In the genomic region with DNA sequence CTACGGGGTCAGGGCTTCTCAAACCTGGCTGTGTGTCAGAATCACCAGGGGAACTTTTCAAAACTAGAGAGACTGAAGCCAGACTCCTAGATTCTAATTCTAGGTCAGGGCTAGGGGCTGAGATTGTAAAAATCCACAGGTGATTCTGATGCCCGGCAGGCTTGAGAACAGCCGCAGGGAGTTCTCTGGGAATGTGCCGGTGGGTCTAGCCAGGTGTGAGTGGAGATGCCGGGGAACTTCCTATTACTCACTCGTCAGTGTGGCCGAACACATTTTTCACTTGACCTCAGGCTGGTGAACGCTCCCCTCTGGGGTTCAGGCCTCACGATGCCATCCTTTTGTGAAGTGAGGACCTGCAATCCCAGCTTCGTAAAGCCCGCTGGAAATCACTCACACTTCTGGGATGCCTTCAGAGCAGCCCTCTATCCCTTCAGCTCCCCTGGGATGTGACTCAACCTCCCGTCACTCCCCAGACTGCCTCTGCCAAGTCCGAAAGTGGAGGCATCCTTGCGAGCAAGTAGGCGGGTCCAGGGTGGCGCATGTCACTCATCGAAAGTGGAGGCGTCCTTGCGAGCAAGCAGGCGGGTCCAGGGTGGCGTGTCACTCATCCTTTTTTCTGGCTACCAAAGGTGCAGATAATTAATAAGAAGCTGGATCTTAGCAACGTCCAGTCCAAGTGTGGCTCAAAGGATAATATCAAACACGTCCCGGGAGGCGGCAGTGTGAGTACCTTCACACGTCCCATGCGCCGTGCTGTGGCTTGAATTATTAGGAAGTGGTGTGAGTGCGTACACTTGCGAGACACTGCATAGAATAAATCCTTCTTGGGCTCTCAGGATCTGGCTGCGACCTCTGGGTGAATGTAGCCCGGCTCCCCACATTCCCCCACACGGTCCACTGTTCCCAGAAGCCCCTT, we compare ENCODE assay signal across 18 cellular contexts. TPM values are rescaled to one million over a fixed set of nuclear protein-coding genes. Genes with fewer than 3 reads are reported as not detected.
DNase-seq lines count a peak whose midpoint lies in the region; ATAC-seq, FAIRE-seq and TF ChIP-seq lines count a peak whose summit lies in the region.
"Had no signal": no experiment of that assay in that cellular context is flagged by ENCODE, and none has a peak within 500 bp of the region (broad histone marks: within the 10 kb centered on the region; RNA-seq: fewer than 3 reads in every experiment).

No MANE protein-coding gene starts in this region.

- no peaks in the 10 kb centered on the region for H3K36me3 Mint-ChIP-seq in stimulated activated memory B cell treated with anti-CD40 and anti-IgM and Interleukin-4, amounts not matched to agents 10 μg/mL and 1 μg/mL and 100 μg/mL, for 72 hours

- no TSS peak for BruUV-seq in PC-9 (replicated peaks; lab: Mats Ljungman, UMichigan)
- BruUV-seq in PC-3 (replicated peaks; lab: Mats Ljungman, UMichigan) = no TSS peak

- CTCF ChIA-PET in PC-9 (lab: Charles Lee) = no interaction called here
- CTCF ChIA-PET in PC-3 (lab: Charles Lee) = interaction anchor here (0.6 to 0.8 kb wide), 2 partner anchors 35 to 183 kb away, joined by 3 read pairs; partner anchors contain the start of gene KANSL1

- no peak overlapping the region for H3K4me3 Mint-ChIP-seq in stimulated activated memory B cell treated with anti-CD40 and anti-IgM and Interleukin-4, amounts not matched to agents 10 μg/mL and 1 μg/mL and 100 μg/mL, for 72 hours
- H3K4me3 Mint-ChIP-seq: activated CD4-positive, alpha-beta memory T cell treated with anti-CD3 and anti-CD28 coated beads, Interleukin-2, amount 10 ng/mL, durations not matched to agents 7 days and 5 days; activated T-cell treated with anti-CD3 and anti-CD28 coated beads, Interleukin-2, amount 50 U/mL, for 72 hours had no signal

- H3K9ac ChIP-seq in OCI-LY1 (ENCODE audit: low read length) (no peak overlapping the region), PC-3 (ENCODE audit: low read length) (no peak overlapping the region)

- H3K9me2 ChIP-seq in OCI-LY1 (ENCODE audit: low read depth, low read length) = no peaks in the 10 kb centered on the region
- no peaks in the 10 kb centered on the region for H3K9me2 ChIP-seq in PC-9 (ENCODE audit: insufficient read depth)
- H3K9me2 ChIP-seq in PC-3 (replicated peaks; ENCODE audit: low read length) = no peaks in the 10 kb centered on the region

- H3K36me3 ChIP-seq in OCI-LY1 (ENCODE audit: insufficient read depth, low read length) (no peaks in the 10 kb centered on the region), PC-9 (ENCODE audit: low read depth) (no peaks in the 10 kb centered on the region), PC-3 (ENCODE audit: low read depth, low read length) (no peaks in the 10 kb centered on the region)
- H3K36me3 ChIP-seq: left ventricle myocardium inferior, WERI-Rb-1 had no signal

- no peak for FAIRE-seq in H54 (lab: Jason Lieb, UNC)

- DNase-seq in H54 (ENCODE audit: insufficient read length, low spot score) = peak; percentile 76
- peak; percentile 42 for DNase-seq in dermis blood vessel endothelial cell
- DNase-seq in PC-9 = no peak
- no peak for DNase-seq in PC-3
- no peak for DNase-seq in NCI-H748 treated with DMSO at 0.1 percent for 48 hours (lab: John Stamatoyannopoulos, UW)
- DNase-seq: activated CD4-positive, alpha-beta memory T cell treated with anti-CD3 and anti-CD28 coated beads, Interleukin-2, amount 10 ng/mL, durations not matched to agents 7 days and 5 days; activated T-cell treated with anti-CD3 and anti-CD28 coated beads, Interleukin-2, amount 50 U/mL, for 72 hours; effector memory CD4-positive, alpha-beta T cell; foreskin melanocyte; left ventricle myocardium inferior; NCI-H2081 treated with DMSO at 0.1 percent for 48 hours; NCI-H524; occipital lobe; stimulated activated CD4-positive, alpha-beta T cell treated with anti-CD3 and anti-CD28 coated beads, Interleukin-2, amount 100 ng/mL, for 48 hours; SW 1271 had no signal

- TF ChIP-seq CTCF in OCI-LY1 (IDR thresholded peaks at IDR 0.05; ENCODE audit: low read length) = no peak
- no peak for TF ChIP-seq CTCF in PC-9 (conservative IDR thresholded peaks at IDR 0.05)
- TF ChIP-seq CTCF in PC-3 (conservative IDR thresholded peaks at IDR 0.05; ENCODE audit: low read depth, low read length) = no peak

- intact Hi-C loops in PC-9 (cut with micrococcal nuclease; ENCODE audit: unreplicated experiment) (no loop called here), PC-3 (cut with micrococcal nuclease) (no loop called here)

- H3K79me2 ChIP-seq in OCI-LY1 (ENCODE audit: insufficient read depth, low read length) (no peaks in the 10 kb centered on the region), PC-9 (ENCODE audit: low read depth) (no peaks in the 10 kb centered on the region), PC-3 (ENCODE audit: low read length) (no peaks in the 10 kb centered on the region)

- peak overlapping the region; percentile 57 for H3K4me2 ChIP-seq in OCI-LY1 (ENCODE audit: low read length)
- H3K4me2 ChIP-seq in PC-9 = no peak overlapping the region
- no peak overlapping the region for H3K4me2 ChIP-seq in PC-3 (ENCODE audit: low read length)

- H3K27me3 ChIP-seq in OCI-LY1 (ENCODE audit: insufficient read depth, low read length) (peaks cover 7% of the 10 kb centered on the region; the same call in 1 of the 2 replicates), PC-9 (ENCODE audit: insufficient read depth, low read depth) (no peaks in the 10 kb centered on the region), PC-3 (ENCODE audit: low read length) (no peaks in the 10 kb centered on the region)

- no peak for TF ChIP-seq POLR2A in H54 (IDR thresholded peaks at IDR 0.05; ENCODE audit: low read depth, low read length)

- H3K4me3 ChIP-seq in OCI-LY1 (ENCODE audit: low read depth, low read length, poor library complexity, severe bottlenecking) = peak overlapping the region; percentile 41
- H3K4me3 ChIP-seq in PC-9 = no peak overlapping the region
- no peak overlapping the region for H3K4me3 ChIP-seq in PC-3 (ENCODE audit: low read length)
- H3K4me3 ChIP-seq: left ventricle myocardium inferior had no signal

- no peaks in the 10 kb centered on the region for H3K27me3 Mint-ChIP-seq in stimulated activated memory B cell treated with anti-CD40 and anti-IgM and Interleukin-4, amounts not matched to agents 10 μg/mL and 1 μg/mL and 100 μg/mL, for 72 hours

- POLR2A ChIA-PET in PC-9 (lab: Charles Lee; ENCODE audit: unreplicated experiment) (no interaction called here), PC-3 (lab: Charles Lee; ENCODE audit: unreplicated experiment) (no interaction called here)

- peaks cover 4% of the 10 kb centered on the region; the same call in 1 of the 2 replicates for H3K9me3 ChIP-seq in OCI-LY1 (ENCODE audit: low read length)
- no peaks in the 10 kb centered on the region for H3K9me3 ChIP-seq in PC-9 (ENCODE audit: insufficient read depth, low read depth)
- H3K9me3 ChIP-seq in PC-3 (ENCODE audit: low read length) = no peaks in the 10 kb centered on the region
- H3K9me3 ChIP-seq: left ventricle myocardium inferior had no signal

- no peak for ATAC-seq in stimulated activated memory B cell treated with anti-CD40 and anti-IgM and Interleukin-4, amounts not matched to agents 10 μg/mL and 1 μg/mL and 100 μg/mL, for 72 hours
- no peak for ATAC-seq in PC-3
- ATAC-seq: activated T-cell treated with anti-CD3 and anti-CD28 coated beads, Interleukin-2, amount 50 U/mL, for 72 hours had no signal

- H3K9me3 Mint-ChIP-seq in stimulated activated memory B cell treated with anti-CD40 and anti-IgM and Interleukin-4, amounts not matched to agents 10 μg/mL and 1 μg/mL and 100 μg/mL, for 72 hours = no peaks in the 10 kb centered on the region
- H3K9me3 Mint-ChIP-seq: activated CD4-positive, alpha-beta memory T cell treated with anti-CD3 and anti-CD28 coated beads, Interleukin-2, amount 10 ng/mL, durations not matched to agents 7 days and 5 days; activated T-cell treated with anti-CD3 and anti-CD28 coated beads, Interleukin-2, amount 50 U/mL, for 72 hours had no signal

- H4K20me1 ChIP-seq in OCI-LY1 (ENCODE audit: insufficient read depth, low read length) (no peaks in the 10 kb centered on the region), PC-9 (ENCODE audit: insufficient read depth) (no peaks in the 10 kb centered on the region; the same call in 1 of the 2 replicates), PC-3 (ENCODE audit: low read length) (no peaks in the 10 kb centered on the region)

- H3K4me1 ChIP-seq in OCI-LY1 (ENCODE audit: insufficient read depth, low read length, severe bottlenecking) = peaks cover 11% of the 10 kb centered on the region
- H3K4me1 ChIP-seq in PC-9 (replicated peaks; ENCODE audit: insufficient read depth) = no peaks in the 10 kb centered on the region
- H3K4me1 ChIP-seq in PC-3 (ENCODE audit: insufficient read depth, low read length) = no peaks in the 10 kb centered on the region
- H3K4me1 ChIP-seq: left ventricle myocardium inferior had no signal

- H2AFZ ChIP-seq in OCI-LY1 (ENCODE audit: low read length) (no peak overlapping the region), PC-9 (no peak overlapping the region), PC-3 (ENCODE audit: low read length) (no peak overlapping the region)

- H3K27ac ChIP-seq in OCI-LY1 (ENCODE audit: low read depth, low read length, poor library complexity, severe bottlenecking) = no peak overlapping the region
- H3K27ac ChIP-seq in PC-9 = no peak overlapping the region
- H3K27ac ChIP-seq in PC-3 (ENCODE audit: low read length) = no peak overlapping the region
- H3K27ac ChIP-seq: left ventricle myocardium inferior, WERI-Rb-1 had no signal

- H3F3A ChIP-seq in OCI-LY1 (ENCODE audit: insufficient read depth, low read length) (no peaks in the 10 kb centered on the region), PC-9 (ENCODE audit: insufficient read depth, low read depth) (no peaks in the 10 kb centered on the region), PC-3 (ENCODE audit: low read length, unreplicated experiment) (no peaks in the 10 kb centered on the region)

- no peaks in the 10 kb centered on the region for H3K4me1 Mint-ChIP-seq in stimulated activated memory B cell treated with anti-CD40 and anti-IgM and Interleukin-4, amounts not matched to agents 10 μg/mL and 1 μg/mL and 100 μg/mL, for 72 hours
- H3K4me1 Mint-ChIP-seq: activated CD4-positive, alpha-beta memory T cell treated with anti-CD3 and anti-CD28 coated beads, Interleukin-2, amount 10 ng/mL, durations not matched to agents 7 days and 5 days had no signal

- H3K27ac Mint-ChIP-seq in stimulated activated memory B cell treated with anti-CD40 and anti-IgM and Interleukin-4, amounts not matched to agents 10 μg/mL and 1 μg/mL and 100 μg/mL, for 72 hours = peak overlapping the region; percentile 35
- H3K27ac Mint-ChIP-seq: activated CD4-positive, alpha-beta memory T cell treated with anti-CD3 and anti-CD28 coated beads, Interleukin-2, amount 10 ng/mL, durations not matched to agents 7 days and 5 days; activated T-cell treated with anti-CD3 and anti-CD28 coated beads, Interleukin-2, amount 50 U/mL, for 72 hours had no signal

RNA-seq across cellular contexts. Expression of gene STH, which starts 10.9 kb away (rescaled TPM):
- total RNA-seq in dermis blood vessel endothelial cell = not detected in 2 replicates
- not detected in 2 replicates for total RNA-seq in PC-9 (2021)
- not detected in 2 replicates for total RNA-seq in PC-3 (2014; rRNA removed)
- total RNA-seq: activated CD4-positive, alpha-beta memory T cell treated with anti-CD3 and anti-CD28 coated beads, Interleukin-2, amount 10 ng/mL, durations not matched to agents 7 days and 5 days; activated T-cell treated with anti-CD3 and anti-CD28 coated beads, Interleukin-2, amount 50 U/mL, for 72 hours; left ventricle myocardium inferior had no signal

Comparison
In these comparisons a context has a peak if more than half of its experiments do, and no peak if none do; other contexts are left out.
1. DNase-seq: peak in H54 (single experiment) and dermis blood vessel endothelial cell (single experiment); none in PC-9 (0 of 2), PC-3 (single experiment) and NCI-H748 treated with DMSO at 0.1 percent for 48 hours (single experiment).